1 cellular context compared by ENCODE assay signal in genomic region chr13:77521194-77521593, GRCh38.
TF ChIP-seq lines count a peak whose summit lies in the region.

No MANE protein-coding gene starts in this region.

TF ChIP-seq in H1, 55 proteins besides CTCF, POLR2A, EP300 and RAD21:
- TF ChIP-seq GTF2F1 (IDR thresholded peaks at IDR 0.05; ENCODE audit: borderline replicate concordance, low read depth, low read length) (no peak), TEAD4 (IDR thresholded peaks at IDR 0.05; ENCODE audit: low read depth, low read length) (no peak), NRF1 (IDR thresholded peaks at IDR 0.05; ENCODE audit: low read depth, low read length) (no peak), CREB1 (IDR thresholded peaks at IDR 0.05) (no peak), JUN (IDR thresholded peaks at IDR 0.05; ENCODE audit: low read depth, low read length) (no peak), RBBP5 (IDR thresholded peaks at IDR 0.05; ENCODE audit: borderline replicate concordance, low read depth, low read length) (no peak), TAF7 (optimal IDR thresholded peaks at IDR 0.05; ENCODE audit: borderline replicate concordance, low read depth, low read length) (no peak), POU5F1 (IDR thresholded peaks at IDR 0.05; ENCODE audit: low read depth, low read length) (no peak), FOSL1 (IDR thresholded peaks at IDR 0.05; ENCODE audit: insufficient read depth, low read depth, low read length) (no peak)
